ENCODE assay signal across 2 cellular contexts in the genomic region with DNA sequence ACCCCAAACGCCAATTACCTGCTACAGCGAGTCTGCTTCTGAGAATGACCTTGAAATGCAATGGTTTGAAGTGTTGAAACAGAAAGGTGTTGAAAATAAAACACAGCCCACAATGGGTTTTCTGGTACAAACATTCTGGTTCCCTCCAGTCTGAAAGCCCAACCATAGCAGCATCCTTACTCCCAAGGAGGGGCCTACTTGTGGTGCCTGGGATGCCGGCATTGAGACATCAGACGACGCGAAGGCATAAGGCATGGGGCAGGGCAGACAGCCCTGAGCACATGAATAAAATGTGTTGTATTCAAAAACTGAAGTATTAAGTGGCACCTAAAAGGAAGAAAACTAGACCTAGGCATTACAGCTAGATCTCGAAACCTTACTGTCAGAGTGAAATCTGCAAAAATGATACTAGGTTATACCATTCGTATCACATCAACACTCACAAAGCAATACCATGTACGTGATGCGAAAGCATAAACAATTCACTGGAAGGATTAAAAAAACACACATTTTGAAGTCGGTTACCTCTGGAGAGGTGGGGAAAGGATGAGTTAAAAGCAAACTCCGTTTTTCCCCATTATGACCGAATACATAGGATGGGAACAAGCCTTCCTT.
A peak's percentile ranks its signal among the peaks of the same experiment; 100 is the strongest.
TF ChIP-seq lines count a peak whose summit lies in the region.

No MANE protein-coding gene starts in this region.

TF ChIP-seq in H1, 55 proteins besides CTCF, POLR2A, EP300 and RAD21:
- TF ChIP-seq GTF2F1 (IDR thresholded peaks at IDR 0.05; ENCODE audit: borderline replicate concordance, low read depth, low read length) (no peak), TAF1 (IDR thresholded peaks at IDR 0.05; ENCODE audit: low read depth, low read length) (no peak), HDAC2 (IDR thresholded peaks at IDR 0.05; ENCODE audit: borderline replicate concordance in 1 of 2, low read depth in 2 of 2, low read length in 2 of 2) (0 out of 4 replicates have a peak, but pooled peaks of 1 of the 2 experiments have one; percentile 7)

TF ChIP-seq in neural cell, 6 proteins besides CTCF, POLR2A, EP300 and RAD21:
- TF ChIP-seq MXI1 (conservative IDR thresholded peaks at IDR 0.05; ENCODE audit: poor library complexity, severe bottlenecking) (no peak), EZH2 (IDR thresholded peaks at IDR 0.05; ENCODE audit: borderline replicate concordance, insufficient read depth, low read length, poor library complexity, severe bottlenecking) (no peak), TAF1 (IDR thresholded peaks at IDR 0.05; ENCODE audit: low read depth) (no peak), SMC3 (conservative IDR thresholded peaks at IDR 0.05; ENCODE audit: poor library complexity) (no peak), POLR2AphosphoS5 (IDR thresholded peaks at IDR 0.05) (no peak)
- TF ChIP-seq, protein P1, sequence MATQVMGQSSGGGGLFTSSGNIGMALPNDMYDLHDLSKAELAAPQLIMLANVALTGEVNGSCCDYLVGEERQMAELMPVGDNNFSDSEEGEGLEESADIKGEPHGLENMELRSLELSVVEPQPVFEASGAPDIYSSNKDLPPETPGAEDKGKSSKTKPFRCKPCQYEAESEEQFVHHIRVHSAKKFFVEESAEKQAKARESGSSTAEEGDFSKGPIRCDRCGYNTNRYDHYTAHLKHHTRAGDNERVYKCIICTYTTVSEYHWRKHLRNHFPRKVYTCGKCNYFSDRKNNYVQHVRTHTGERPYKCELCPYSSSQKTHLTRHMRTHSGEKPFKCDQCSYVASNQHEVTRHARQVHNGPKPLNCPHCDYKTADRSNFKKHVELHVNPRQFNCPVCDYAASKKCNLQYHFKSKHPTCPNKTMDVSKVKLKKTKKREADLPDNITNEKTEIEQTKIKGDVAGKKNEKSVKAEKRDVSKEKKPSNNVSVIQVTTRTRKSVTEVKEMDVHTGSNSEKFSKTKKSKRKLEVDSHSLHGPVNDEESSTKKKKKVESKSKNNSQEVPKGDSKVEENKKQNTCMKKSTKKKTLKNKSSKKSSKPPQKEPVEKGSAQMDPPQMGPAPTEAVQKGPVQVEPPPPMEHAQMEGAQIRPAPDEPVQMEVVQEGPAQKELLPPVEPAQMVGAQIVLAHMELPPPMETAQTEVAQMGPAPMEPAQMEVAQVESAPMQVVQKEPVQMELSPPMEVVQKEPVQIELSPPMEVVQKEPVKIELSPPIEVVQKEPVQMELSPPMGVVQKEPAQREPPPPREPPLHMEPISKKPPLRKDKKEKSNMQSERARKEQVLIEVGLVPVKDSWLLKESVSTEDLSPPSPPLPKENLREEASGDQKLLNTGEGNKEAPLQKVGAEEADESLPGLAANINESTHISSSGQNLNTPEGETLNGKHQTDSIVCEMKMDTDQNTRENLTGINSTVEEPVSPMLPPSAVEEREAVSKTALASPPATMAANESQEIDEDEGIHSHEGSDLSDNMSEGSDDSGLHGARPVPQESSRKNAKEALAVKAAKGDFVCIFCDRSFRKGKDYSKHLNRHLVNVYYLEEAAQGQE (IDR thresholded peaks at IDR 0.05; ENCODE audit: borderline replicate concordance) = no peak
TF ChIP-seq in neural cell: peak in this region for 0.
